13 cellular contexts compared by ENCODE assay signal in the genomic region with DNA sequence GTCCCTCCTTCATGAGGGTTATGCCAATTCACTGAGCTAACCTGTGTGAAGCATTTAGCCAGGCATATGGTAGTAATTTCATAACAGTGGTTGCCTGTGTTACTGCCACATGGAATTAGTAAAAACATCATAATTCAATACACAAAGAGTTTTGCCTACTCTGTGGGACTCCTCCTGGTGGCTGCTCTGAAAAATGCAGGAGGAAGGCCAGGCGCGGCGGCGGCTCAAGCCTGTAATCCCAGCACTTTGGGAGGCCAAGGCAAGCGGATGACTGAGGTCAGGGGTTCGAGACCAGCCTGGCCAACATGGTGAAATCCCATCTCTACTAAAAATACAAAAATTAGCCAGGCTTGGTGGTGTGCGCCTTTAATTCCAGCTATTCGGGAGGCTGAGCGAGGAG.
DNase-seq lines count a peak whose midpoint lies in the region; ATAC-seq and TF ChIP-seq lines count a peak whose summit lies in the region.
"Had no signal": no experiment of that assay in that cellular context is flagged by ENCODE, and none has a peak within 500 bp of the region (broad histone marks: within the 10 kb centered on the region; RNA-seq: fewer than 3 reads in every experiment).

No MANE protein-coding gene starts in this region.

- H3K4me2 ChIP-seq in PC-9 = no peak overlapping the region

- H3F3A ChIP-seq in PC-9 (ENCODE audit: insufficient read depth, low read depth) = no peaks in the 10 kb centered on the region

- no peak overlapping the region for H3K27ac ChIP-seq in PC-9
- no peak overlapping the region for H3K27ac ChIP-seq in CD8-positive, alpha-beta T cell (ENCODE audit: low read depth, low read length)
- H3K27ac ChIP-seq: esophagus squamous epithelium, spleen, thoracic aorta had no signal

- H3K27me3 ChIP-seq in PC-9 (ENCODE audit: insufficient read depth, low read depth) = no peaks in the 10 kb centered on the region
- H3K27me3 ChIP-seq in CD8-positive, alpha-beta T cell (ENCODE audit: insufficient read depth, low read length) = no peaks in the 10 kb centered on the region
- H3K27me3 ChIP-seq: esophagus squamous epithelium, spleen had no signal

- intact Hi-C loops in PC-9 (cut with micrococcal nuclease; ENCODE audit: unreplicated experiment) = no loop called here
- intact Hi-C loops in CD8-positive, alpha-beta T cell (cut with DNase I, micrococcal nuclease) = no loop called here

- H3K4me3 ChIP-seq in GM12875 (ENCODE audit: low read depth, low read length) = no peak overlapping the region
- no peak overlapping the region for H3K4me3 ChIP-seq in PC-9
- H3K4me3 ChIP-seq in CD8-positive, alpha-beta T cell (ENCODE audit: low read depth, low read length) = no peak overlapping the region
- H3K4me3 ChIP-seq: esophagus squamous epithelium, spleen, thoracic aorta had no signal

- TF ChIP-seq CTCF in GM12875 (IDR thresholded peaks at IDR 0.05; ENCODE audit: borderline replicate concordance, insufficient read depth, low read depth, low read length) = peak; percentile 16; the same call in 1 of the 2 replicates
- peak; percentile 31; the same call in 1 of the 2 replicates for TF ChIP-seq CTCF in PC-9 (conservative IDR thresholded peaks at IDR 0.05)
- TF ChIP-seq CTCF in mesothelial cell of epicardium (IDR thresholded peaks at IDR 0.05; ENCODE audit: unreplicated experiment) = peak; percentile 64
- TF ChIP-seq CTCF in CD8-positive, alpha-beta T cell (IDR thresholded peaks at IDR 0.05) = no peak

- H2AFZ ChIP-seq in PC-9 = no peak overlapping the region

- H3K27ac Mint-ChIP-seq in mesothelial cell of epicardium = no peak overlapping the region
- H3K27ac Mint-ChIP-seq in stimulated activated naive B cell treated with anti-CD40 and anti-IgM and Interleukin-4, amounts not matched to agents 10 μg/mL and 1 μg/mL and 100 μg/mL, for 72 hours = no peak overlapping the region
- no peak overlapping the region for H3K27ac Mint-ChIP-seq in CD8-positive, alpha-beta T cell
- H3K27ac Mint-ChIP-seq: activated naive CD8-positive, alpha-beta T cell treated with anti-CD3 and anti-CD28 coated beads, Interleukin-2, amount 50 U/mL, for 24 hours had no signal

- H3K27me3 Mint-ChIP-seq in mesothelial cell of epicardium (ENCODE audit: low read depth) = peaks cover 26% of the 10 kb centered on the region
- peaks cover 0 to 10% of the 10 kb centered on the region in 2 donors for H3K27me3 Mint-ChIP-seq in stimulated activated naive B cell treated with anti-CD40 and anti-IgM and Interleukin-4, amounts not matched to agents 10 μg/mL and 1 μg/mL and 100 μg/mL, for 72 hours
- H3K27me3 Mint-ChIP-seq in CD8-positive, alpha-beta T cell (ENCODE audit: low read depth) = peaks cover 3% of the 10 kb centered on the region
- H3K27me3 Mint-ChIP-seq: activated naive CD8-positive, alpha-beta T cell treated with anti-CD3 and anti-CD28 coated beads, Interleukin-2, amount 50 U/mL, for 24 hours had no signal

- H3K36me3 Mint-ChIP-seq in mesothelial cell of epicardium = no peaks in the 10 kb centered on the region
- H3K36me3 Mint-ChIP-seq in stimulated activated naive B cell treated with anti-CD40 and anti-IgM and Interleukin-4, amounts not matched to agents 10 μg/mL and 1 μg/mL and 100 μg/mL, for 72 hours = no peaks in the 10 kb centered on the region
- no peaks in the 10 kb centered on the region for H3K36me3 Mint-ChIP-seq in CD8-positive, alpha-beta T cell

- H3K9me3 Mint-ChIP-seq in mesothelial cell of epicardium = no peaks in the 10 kb centered on the region
- peaks cover 3% of the 10 kb centered on the region in 2 donors for H3K9me3 Mint-ChIP-seq in stimulated activated naive B cell treated with anti-CD40 and anti-IgM and Interleukin-4, amounts not matched to agents 10 μg/mL and 1 μg/mL and 100 μg/mL, for 72 hours
- H3K9me3 Mint-ChIP-seq in CD8-positive, alpha-beta T cell = no peaks in the 10 kb centered on the region
- H3K9me3 Mint-ChIP-seq: activated naive CD8-positive, alpha-beta T cell treated with anti-CD3 and anti-CD28 coated beads, Interleukin-2, amount 50 U/mL, for 24 hours had no signal

- H3K36me3 ChIP-seq in PC-9 (ENCODE audit: low read depth) = no peaks in the 10 kb centered on the region
- H3K36me3 ChIP-seq in CD8-positive, alpha-beta T cell (ENCODE audit: insufficient read depth, low read length) = no peaks in the 10 kb centered on the region
- H3K36me3 ChIP-seq: esophagus squamous epithelium, spleen, thoracic aorta had no signal

- no peaks in the 10 kb centered on the region for H3K79me2 ChIP-seq in PC-9 (ENCODE audit: low read depth)

- CTCF ChIA-PET in PC-9 (lab: Charles Lee) = no interaction called here
- CTCF ChIA-PET in CD8-positive, alpha-beta T cell (lab: Charles Lee) = no interaction called here

- no peaks in the 10 kb centered on the region for H3K9me3 ChIP-seq in PC-9 (ENCODE audit: insufficient read depth, low read depth)
- no peaks in the 10 kb centered on the region for H3K9me3 ChIP-seq in CD8-positive, alpha-beta T cell (ENCODE audit: low read length)
- H3K9me3 ChIP-seq: esophagus squamous epithelium, spleen, thoracic aorta had no signal

- ATAC-seq in stimulated activated naive B cell treated with anti-CD40 and anti-IgM and Interleukin-4, amounts not matched to agents 10 μg/mL and 1 μg/mL and 100 μg/mL, for 72 hours (replicated peaks) = no peak
- no peak for ATAC-seq in CD8-positive, alpha-beta T cell
- ATAC-seq: activated naive CD8-positive, alpha-beta T cell treated with anti-CD3 and anti-CD28 coated beads, Interleukin-2, amount 50 U/mL, for 24 hours had no signal

- no peaks in the 10 kb centered on the region for H3K4me1 ChIP-seq in PC-9 (replicated peaks; ENCODE audit: insufficient read depth)
- H3K4me1 ChIP-seq in CD8-positive, alpha-beta T cell (ENCODE audit: insufficient read depth, low read length) = no peaks in the 10 kb centered on the region
- H3K4me1 ChIP-seq: esophagus squamous epithelium, spleen had no signal

- no peaks in the 10 kb centered on the region for H3K9me2 ChIP-seq in PC-9 (ENCODE audit: insufficient read depth)

- DNase-seq in D341Med (ENCODE audit: low spot score) = peak; percentile 36
- no peak for DNase-seq in PC-9
- DNase-seq in mesothelial cell of epicardium (ENCODE audit: low spot score in 2 of 2, unreplicated experiment in 2 of 2) = no peak
- no peak for DNase-seq in UCSD-AML1 (lab: John Stamatoyannopoulos, UW; ENCODE audit: unreplicated experiment)
- DNase-seq in stimulated activated naive B cell treated with anti-CD40 and anti-IgM and Interleukin-4, amounts not matched to agents 10 μg/mL and 1 μg/mL and 100 μg/mL, for 72 hours = no peak
- no peak for DNase-seq in CD8-positive, alpha-beta T cell
- DNase-seq: activated CD8-positive, alpha-beta memory T cell treated with anti-CD3 and anti-CD28 coated beads, Interleukin-2, amount 50 U/mL, for 48 hours; activated naive CD8-positive, alpha-beta T cell treated with anti-CD3 and anti-CD28 coated beads, Interleukin-2, amount 50 U/mL, for 24 hours; esophagus squamous epithelium; nucleus accumbens; spleen had no signal

- no peak overlapping the region for H3K4me3 Mint-ChIP-seq in mesothelial cell of epicardium
- no peak overlapping the region for H3K4me3 Mint-ChIP-seq in stimulated activated naive B cell treated with anti-CD40 and anti-IgM and Interleukin-4, amounts not matched to agents 10 μg/mL and 1 μg/mL and 100 μg/mL, for 72 hours
- no peak overlapping the region for H3K4me3 Mint-ChIP-seq in CD8-positive, alpha-beta T cell
- H3K4me3 Mint-ChIP-seq: activated naive CD8-positive, alpha-beta T cell treated with anti-CD3 and anti-CD28 coated beads, Interleukin-2, amount 50 U/mL, for 24 hours had no signal

- POLR2A ChIA-PET in PC-9 (lab: Charles Lee; ENCODE audit: unreplicated experiment) = no interaction called here
- POLR2A ChIA-PET in CD8-positive, alpha-beta T cell (lab: Charles Lee) = no interaction called here

- H3K4me1 Mint-ChIP-seq in mesothelial cell of epicardium = no peaks in the 10 kb centered on the region
- no peaks in the 10 kb centered on the region for H3K4me1 Mint-ChIP-seq in stimulated activated naive B cell treated with anti-CD40 and anti-IgM and Interleukin-4, amounts not matched to agents 10 μg/mL and 1 μg/mL and 100 μg/mL, for 72 hours
- no peaks in the 10 kb centered on the region for H3K4me1 Mint-ChIP-seq in CD8-positive, alpha-beta T cell (ENCODE audit: low read depth)
- H3K4me1 Mint-ChIP-seq: activated naive CD8-positive, alpha-beta T cell treated with anti-CD3 and anti-CD28 coated beads, Interleukin-2, amount 50 U/mL, for 24 hours had no signal

- H4K20me1 ChIP-seq in PC-9 (ENCODE audit: insufficient read depth) = no peaks in the 10 kb centered on the region

- BruUV-seq in PC-9 (replicated peaks; lab: Mats Ljungman, UMichigan) = no TSS peak
